ENCODE assay signal across 15 cellular contexts in genomic region chr11:73367482-73368024, GRCh38. TPM values are rescaled to one million over a fixed set of nuclear protein-coding genes. Genes with fewer than 3 reads are reported as not detected.
DNase-seq lines count a peak whose midpoint lies in the region; ATAC-seq, FAIRE-seq and TF ChIP-seq lines count a peak whose summit lies in the region.
"Had no signal": no experiment of that assay in that cellular context is flagged by ENCODE, and none has a peak within 500 bp of the region (broad histone marks: within the 10 kb centered on the region; RNA-seq: fewer than 3 reads in every experiment).

No MANE protein-coding gene starts in this region.

- no peaks in the 10 kb centered on the region for H3K27me3 ChIP-seq in endodermal cell (ENCODE audit: control insufficient read depth, insufficient read depth, low read length, poor library complexity, severe bottlenecking)
- H3K27me3 ChIP-seq in HAP-1 (ENCODE audit: low read depth): no peaks in the 10 kb centered on the region
- H3K27me3 ChIP-seq: cardiac muscle cell, heart right ventricle had no signal

- WGBS in endodermal cell (ENCODE audit: insufficient coverage in 1 of 2, insufficient read length in 1 of 2), 2 experiments: 92% methylated on average over 17 to 20 of the region's 20 CpGs

- peak; percentile 65 for FAIRE-seq in GM12891 (lab: Jason Lieb, UNC)
- FAIRE-seq: keratinocyte, urothelium cell line had no signal

- H3K27ac ChIP-seq in endodermal cell (ENCODE audit: low read depth, low read length): no peak overlapping the region
- H3K27ac ChIP-seq: cardiac muscle cell, psoas muscle had no signal

- peak; percentile 60 for DNase-seq in activated CD8-positive, alpha-beta memory T cell treated with anti-CD3 and anti-CD28 coated beads, Interleukin-2, amount 50 U/mL, for 48 hours
- no peak for DNase-seq in activated CD8-positive, alpha-beta memory T cell treated with anti-CD3 and anti-CD28 coated beads for 24 hours
- DNase-seq in GM12891 (ENCODE audit: insufficient read length, low spot score): no peak
- no peak for DNase-seq in sciatic nerve (ENCODE audit: low spot score)
- no peak for DNase-seq in endodermal cell
- DNase-seq in HAP-1 (ENCODE audit: low spot score in 2 of 2): no peak
- DNase-seq: heart right ventricle, mammary epithelial cell, NCI-H1436 treated with DMSO at 0.1 percent for 48 hours, psoas muscle had no signal

- no peak overlapping the region for H3K9ac ChIP-seq in endodermal cell (ENCODE audit: extremely low read depth, low read length, poor library complexity, severe bottlenecking)

- no peaks in the 10 kb centered on the region for H3K4me1 ChIP-seq in endodermal cell (ENCODE audit: control insufficient read depth, insufficient read depth, low read length)
- no peaks in the 10 kb centered on the region for H3K4me1 ChIP-seq in HAP-1

- no peak for TF ChIP-seq CTCF in endodermal cell (conservative IDR thresholded peaks at IDR 0.05)

- no peaks in the 10 kb centered on the region for H3K27me3 Mint-ChIP-seq in activated naive CD8-positive, alpha-beta T cell
- peaks cover 3% of the 10 kb centered on the region for H3K27me3 Mint-ChIP-seq in endodermal cell (ENCODE audit: insufficient read depth)

- no peaks in the 10 kb centered on the region for H3K9me3 Mint-ChIP-seq in activated naive CD8-positive, alpha-beta T cell (ENCODE audit: low read depth)
- H3K9me3 Mint-ChIP-seq in endodermal cell: no peaks in the 10 kb centered on the region

- H3K36me3 ChIP-seq in endodermal cell (ENCODE audit: control insufficient read depth, insufficient read depth, low read length) (peaks cover 29% of the 10 kb centered on the region), HAP-1 (replicated peaks) (peaks cover 8% of the 10 kb centered on the region; the same call in 1 of the 2 replicates)

- H3K27ac Mint-ChIP-seq in activated naive CD8-positive, alpha-beta T cell: peak overlapping the region; percentile 76
- H3K27ac Mint-ChIP-seq in endodermal cell: no peak overlapping the region

- H3K9me3 ChIP-seq in endodermal cell (ENCODE audit: control insufficient read depth, low read length): no peaks in the 10 kb centered on the region
- no peaks in the 10 kb centered on the region for H3K9me3 ChIP-seq in HAP-1
- H3K9me3 ChIP-seq: heart right ventricle, psoas muscle had no signal

- intact Hi-C loops in sciatic nerve (cut with DNase I): no loop called here

- no peaks in the 10 kb centered on the region for H3K36me3 Mint-ChIP-seq in activated naive CD8-positive, alpha-beta T cell
- peaks cover 12% of the 10 kb centered on the region for H3K36me3 Mint-ChIP-seq in endodermal cell (ENCODE audit: low read depth)

- no peak overlapping the region for H3K4me3 ChIP-seq in endodermal cell (ENCODE audit: low read length)
- no peak overlapping the region for H3K4me3 ChIP-seq in HAP-1
- H3K4me3 ChIP-seq: cardiac muscle cell, heart right ventricle, psoas muscle had no signal

- peak overlapping the region; percentile 27 for H3K4me3 Mint-ChIP-seq in activated naive CD8-positive, alpha-beta T cell
- H3K4me3 Mint-ChIP-seq in endodermal cell: no peak overlapping the region

- in situ Hi-C loops in HAP-1 (cut with MboI; ENCODE audit: low sequenced_read_pairs): no loop called here

- ATAC-seq in sciatic nerve (peak; percentile 1), HG03039 (IDR thresholded peaks at IDR 0.05; ENCODE audit: unreplicated experiment) (no peak)
- ATAC-seq: heart right ventricle, psoas muscle had no signal

- no peak for TF ChIP-seq POLR2A in GM12891 (IDR thresholded peaks at IDR 0.05; ENCODE audit: low read depth, low read length)

- peaks cover 29% of the 10 kb centered on the region for H3K4me1 Mint-ChIP-seq in activated naive CD8-positive, alpha-beta T cell (ENCODE audit: low read depth)
- H3K4me1 Mint-ChIP-seq in endodermal cell: no peaks in the 10 kb centered on the region

TF ChIP-seq in GM12891, 5 proteins besides CTCF, POLR2A, EP300 and RAD21:
- TF ChIP-seq POU2F2 (IDR thresholded peaks at IDR 0.05; ENCODE audit: low read depth, low read length) (no peak), POLR2AphosphoS5 (IDR thresholded peaks at IDR 0.05; ENCODE audit: low read depth, low read length) (no peak), TAF1 (IDR thresholded peaks at IDR 0.05; ENCODE audit: low read depth, low read length) (no peak), SPI1 (IDR thresholded peaks at IDR 0.05; ENCODE audit: low read depth, low read length) (no peak), PAX5 (IDR thresholded peaks at IDR 0.05; ENCODE audit: insufficient read depth, low read length, severe bottlenecking) (no peak)

RNA-seq across cellular contexts. Expression of gene RELT, which starts 8.6 kb away (rescaled TPM):
- 12.5 TPM for polyA plus RNA-seq in GM12891 (2012; ENCODE audit: low read depth, missing spikeins)
- total RNA-seq in sciatic nerve: 9.4 TPM
- total RNA-seq in endodermal cell: 1 to 10 TPM; 6.9 to 8.9 TPM
- polyA plus RNA-seq in endodermal cell (2013, experiment 1 of 2): 7.8 TPM
- 8.4 TPM for polyA plus RNA-seq in endodermal cell (2013, experiment 2 of 2)

RNA-seq across cellular contexts. Expression of gene ARHGEF17, which starts 59.5 kb away (rescaled TPM):
- 2.6 TPM for polyA plus RNA-seq in GM12891 (2012; ENCODE audit: low read depth, missing spikeins)
- total RNA-seq in sciatic nerve (110 TPM), endodermal cell (10 to 100 TPM; 31.0 to 39.0 TPM)
- polyA plus RNA-seq in endodermal cell (2013, experiment 1 of 2): 52.4 TPM
- 45.3 TPM for polyA plus RNA-seq in endodermal cell (2013, experiment 2 of 2)
